5 cellular contexts compared by ENCODE assay signal in the genomic region with DNA sequence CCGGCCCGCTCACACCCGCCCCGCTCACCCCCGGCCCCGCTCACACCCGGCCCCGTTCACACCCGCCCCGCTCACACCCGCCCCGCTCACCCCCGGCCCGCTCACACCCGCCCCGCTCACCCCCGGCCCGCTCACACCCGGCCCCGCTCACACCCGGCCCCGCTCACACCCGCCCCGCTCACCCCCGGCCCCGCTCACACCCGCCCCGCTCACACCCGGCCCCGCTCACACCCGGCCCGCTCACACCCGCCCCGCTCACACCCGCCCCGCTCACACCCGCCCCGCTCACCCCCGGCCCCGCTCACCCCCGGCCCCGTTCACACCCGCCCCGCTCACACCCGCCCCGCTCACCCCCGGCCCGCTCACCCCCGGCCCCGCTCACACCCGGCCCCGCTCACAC. TPM values are rescaled to one million over a fixed set of nuclear protein-coding genes. Genes with fewer than 3 reads are reported as not detected.
"Had no signal": no experiment of that assay in that cellular context is flagged by ENCODE, and none has a peak within 500 bp of the region (broad histone marks: within the 10 kb centered on the region; RNA-seq: fewer than 3 reads in every experiment).

No MANE protein-coding gene starts in this region.

RNA-seq across cellular contexts. Expression of a gene that starts 7.2 kb away (rescaled TPM):
- total RNA-seq: OCI-LY7, SJCRH30, SK-MEL-5 had no signal

RNA-seq across cellular contexts. Expression of a gene that starts 13.6 kb away (rescaled TPM):
- total RNA-seq: SJCRH30 had no signal

RNA-seq across cellular contexts. Expression of a gene that starts 31.9 kb away (rescaled TPM):
- total RNA-seq: OCI-LY7, RPMI7951, SJSA1 had no signal

RNA-seq across cellular contexts. Expression of a gene that starts 40.6 kb away (rescaled TPM):
- total RNA-seq: RPMI7951, SJSA1, SK-MEL-5 had no signal
